7 cellular contexts compared by ENCODE assay signal in genomic region chr19:38409631-38410133, GRCh38. TPM values are rescaled to one million over a fixed set of nuclear protein-coding genes. Genes with fewer than 3 reads are reported as not detected.
DNase-seq lines count a peak whose midpoint lies in the region; ATAC-seq, FAIRE-seq and TF ChIP-seq lines count a peak whose summit lies in the region.
"Had no signal": no experiment of that assay in that cellular context is flagged by ENCODE, and none has a peak within 500 bp of the region (broad histone marks: within the 10 kb centered on the region; RNA-seq: fewer than 3 reads in every experiment).

No MANE protein-coding gene starts in this region.

- WGBS in H1 (ENCODE audit: extremely low coverage in 1 of 2, insufficient coverage in 1 of 2, insufficient read length in 1 of 2, insufficient replicate concordance in 2 of 2, low coverage in 1 of 2, low lambda C conversion rate in 2 of 2, missing lambda C conversion rate in 1 of 2), 2 experiments = 93% methylated on average over 6 of the region's 7 CpGs; no CpG with 5 or more reads in 1 of the 2 experiments

- H3K9me3 ChIP-seq in CD4-positive, alpha-beta memory T cell (ENCODE audit: control insufficient read depth in 1 of 2, low read length in 2 of 2) = no peaks in the 10 kb centered on the region
- no peaks in the 10 kb centered on the region for H3K9me3 ChIP-seq in H1 (ENCODE audit: insufficient read depth in 2 of 2, low read depth in 1 of 2, low read length in 1 of 2)
- H3K9me3 ChIP-seq: gastrocnemius medialis had no signal

- H3K23me2 ChIP-seq in H1 (ENCODE audit: low read depth, low read length) = no peaks in the 10 kb centered on the region

- no peak for TF ChIP-seq RAD21 in H1 (IDR thresholded peaks at IDR 0.05 in 1 of 2, conservative IDR thresholded peaks at IDR 0.05 in 1 of 2; ENCODE audit: low read depth in 2 of 2, low read length in 2 of 2)

- peak overlapping the region; percentile 79 for H3K23ac ChIP-seq in H1 (ENCODE audit: insufficient read length)

- POLR2A ChIA-PET in CD4-positive, alpha-beta memory T cell (lab: Charles Lee; ENCODE audit: partially characterized antibody) = interaction anchor here (1.1 kb wide), 1 partner anchor 14 kb away, joined by 3 read pairs; no protein-coding TSS in a partner anchor
- POLR2A ChIA-PET in H1 (lab: Charles Lee; ENCODE audit: partially characterized antibody) = interaction anchor here (1.6 to 1.7 kb wide), 2 partner anchors 11 to 15 kb away, joined by 4 to 5 read pairs; no protein-coding TSS in a partner anchor

- peaks cover 5 to 13% of the 10 kb centered on the region in 2 donors for H3K36me3 Mint-ChIP-seq in CD4-positive, alpha-beta memory T cell

- no peak overlapping the region for H3K18ac ChIP-seq in H1 (ENCODE audit: extremely low read depth, low read length)

- H4K5ac ChIP-seq in H1 (ENCODE audit: insufficient read length, low read depth, low read length) = no peak overlapping the region

- H3K4me1 Mint-ChIP-seq in CD4-positive, alpha-beta memory T cell = peaks cover 0 to 3% (median under 1%) of the 10 kb centered on the region in 4 donors

- no peaks in the 10 kb centered on the region for H3K27me3 ChIP-seq in CD4-positive, alpha-beta memory T cell (ENCODE audit: insufficient read depth, low read length)
- H3K27me3 ChIP-seq in H1 (replicated peaks in 1 of 4; ENCODE audit: control insufficient read depth in 3 of 4, extremely low read depth in 1 of 4, insufficient read depth in 3 of 4, low read length in 3 of 4) = peaks cover 0 to 2% (median 0%) of the 10 kb centered on the region in 4 experiments; a peak in 1 of 7 replicates
- H3K27me3 ChIP-seq: gastrocnemius medialis had no signal

- H4K8ac ChIP-seq in H1 (ENCODE audit: extremely low read depth, insufficient read depth, low read length) = no peak overlapping the region

- FAIRE-seq in H1 (lab: Jason Lieb, UNC) = no peak

- H3K9me3 Mint-ChIP-seq in CD4-positive, alpha-beta memory T cell = peaks cover 0 to 3% (median 0%) of the 10 kb centered on the region in 8 donors
- H3K9me3 Mint-ChIP-seq: CD4-positive, CD25-positive, alpha-beta regulatory T cell; naive thymus-derived CD8-positive, alpha-beta T cell had no signal

- H3K27me3 Mint-ChIP-seq in CD4-positive, alpha-beta memory T cell = no peaks in the 10 kb centered on the region
- H3K27me3 Mint-ChIP-seq: CD4-positive, CD25-positive, alpha-beta regulatory T cell; naive thymus-derived CD8-positive, alpha-beta T cell had no signal

- H3K56ac ChIP-seq in H1 (replicated peaks; ENCODE audit: insufficient read length, low read depth, low read length) = no peak overlapping the region

- peak overlapping the region in 1 of 4 experiments; percentile 11; a peak in 1 of 7 replicates for H3K9ac ChIP-seq in H1 (replicated peaks in 1 of 4; ENCODE audit: extremely low read depth in 1 of 4, low read depth in 3 of 4, low read length in 3 of 4)

- H2BK12ac ChIP-seq in H1 (ENCODE audit: low read depth, low read length) = no peak overlapping the region

- no peak overlapping the region for H2BK20ac ChIP-seq in H1 (ENCODE audit: low read length)

- no peak overlapping the region for H3K4me3 ChIP-seq in CD4-positive, alpha-beta memory T cell (ENCODE audit: low read length in 2 of 2)
- H3K4me3 ChIP-seq in H1 (ENCODE audit: extremely low read depth in 1 of 4, insufficient read depth in 2 of 4, low read depth in 3 of 4, low read length in 4 of 4) = no peak overlapping the region
- H3K4me3 ChIP-seq: gastrocnemius medialis had no signal

- no peak overlapping the region for H3K27ac ChIP-seq in CD4-positive, alpha-beta memory T cell (ENCODE audit: low read depth, low read length)
- no peak overlapping the region for H3K27ac ChIP-seq in H1 (ENCODE audit: low read depth, low read length)
- H3K27ac ChIP-seq: gastrocnemius medialis had no signal

- no peak overlapping the region for H2AFZ ChIP-seq in H1 (ENCODE audit: low read length)

- intact Hi-C loops in CD4-positive, alpha-beta memory T cell (cut with micrococcal nuclease) = no loop called here

- no peak overlapping the region for H2BK5ac ChIP-seq in H1 (ENCODE audit: low read depth, low read length)

- H2AK5ac ChIP-seq in H1 (ENCODE audit: low read depth, low read length) = peak overlapping the region; percentile 53; the same call in 1 of the 2 replicates

- H3K36me3 ChIP-seq in CD4-positive, alpha-beta memory T cell (ENCODE audit: insufficient read depth, low read length) = peaks cover 4% of the 10 kb centered on the region
- no peaks in the 10 kb centered on the region for H3K36me3 ChIP-seq in H1 (ENCODE audit: control insufficient read depth in 2 of 4, insufficient read depth in 4 of 4, low read length in 3 of 4)
- H3K36me3 ChIP-seq: gastrocnemius medialis had no signal

- no peaks in the 10 kb centered on the region; the same call in 1 of the 2 replicates for H3K79me1 ChIP-seq in H1 (ENCODE audit: low read depth, low read length)

- H2BK120ac ChIP-seq in H1 (replicated peaks; ENCODE audit: low read depth, low read length) = no peak overlapping the region

- no peak overlapping the region for H3K14ac ChIP-seq in H1 (ENCODE audit: insufficient read length)

- no peak overlapping the region for H4K91ac ChIP-seq in H1 (replicated peaks; ENCODE audit: insufficient read length, low read length)

- TF ChIP-seq EP300 in H1 (IDR thresholded peaks at IDR 0.05; ENCODE audit: borderline replicate concordance in 1 of 2, low read depth in 2 of 2, low read length in 2 of 2) = no peak

- no peak overlapping the region for H3K4me3 Mint-ChIP-seq in CD4-positive, alpha-beta memory T cell
- H3K4me3 Mint-ChIP-seq: naive thymus-derived CD8-positive, alpha-beta T cell had no signal

- H3K27ac Mint-ChIP-seq in CD4-positive, alpha-beta memory T cell = peak overlapping the region in 4 of 7 donors; percentile 17 to 88 (median 29)

- H4K20me1 ChIP-seq in H1 (replicated peaks in 1 of 2; ENCODE audit: control insufficient read depth in 1 of 2, insufficient read depth in 2 of 2, low read length in 2 of 2) = no peaks in the 10 kb centered on the region

- H3K4me2 ChIP-seq in H1 (ENCODE audit: insufficient read depth in 1 of 2, low read depth in 2 of 2, low read length in 2 of 2) = no peak overlapping the region

- peaks cover 6% of the 10 kb centered on the region for H3K4me1 ChIP-seq in CD4-positive, alpha-beta memory T cell (ENCODE audit: insufficient read depth, low read length)
- peaks cover 0 to 3% (median 0%) of the 10 kb centered on the region in 4 experiments; a peak in 1 of 7 replicates for H3K4me1 ChIP-seq in H1 (replicated peaks in 1 of 4; ENCODE audit: control insufficient read depth in 3 of 4, insufficient read depth in 4 of 4, low read length in 3 of 4)
- H3K4me1 ChIP-seq: gastrocnemius medialis had no signal

- DNase-seq in CD4-positive, alpha-beta memory T cell = no peak
- no peak for DNase-seq in H1 (ENCODE audit: low read depth in 1 of 2, low spot score in 2 of 2)
- no peak for DNase-seq in SIG-M5 treated with dmso at 0.1 percent for 504 hours (lab: John Stamatoyannopoulos, UW; ENCODE audit: unreplicated experiment)
- DNase-seq: CD4-positive, CD25-positive, alpha-beta regulatory T cell; gastrocnemius medialis; naive thymus-derived CD8-positive, alpha-beta T cell had no signal

- H3K4ac ChIP-seq in H1 (replicated peaks; ENCODE audit: insufficient read length, low read depth, low read length) = no peak overlapping the region

- CTCF ChIA-PET in CD4-positive, alpha-beta memory T cell (lab: Charles Lee; ENCODE audit: partially characterized antibody) = no interaction called here
- CTCF ChIA-PET in H1 (lab: Charles Lee; ENCODE audit: partially characterized antibody) = interaction anchor here (0.8 to 1.1 kb wide), 3 partner anchors 38 to 225 kb away, joined by 3 to 4 read pairs (median 3); no protein-coding TSS in a partner anchor

- no peak for TF ChIP-seq CTCF in H1 (IDR thresholded peaks at IDR 0.05; ENCODE audit: control extremely low read depth in 1 of 3, insufficient read depth in 1 of 3, low read depth in 1 of 3, low read length in 3 of 3)

- ATAC-seq in GM21390 (IDR thresholded peaks at IDR 0.05; ENCODE audit: unreplicated experiment) = no peak
- ATAC-seq: gastrocnemius medialis; naive thymus-derived CD8-positive, alpha-beta T cell had no signal

- no peak for TF ChIP-seq POLR2A in H1 (IDR thresholded peaks at IDR 0.05; ENCODE audit: control extremely low read depth in 1 of 2, low read depth in 2 of 2, low read length in 2 of 2)

- H2BK15ac ChIP-seq in H1 (ENCODE audit: low read length) = no peak overlapping the region

- H3K79me2 ChIP-seq in H1 (ENCODE audit: control insufficient read depth in 1 of 2, insufficient read depth in 2 of 2, low read length in 2 of 2) = no peaks in the 10 kb centered on the region

RNA-seq across cellular contexts. Expression of gene FAM98C, which starts 6.8 kb away (rescaled TPM):
- 10 to 100 TPM; 53.1 to 53.8 TPM for total RNA-seq in CD4-positive, alpha-beta memory T cell
- 10 to 100 TPM; 18.2 to 22.2 TPM for polyA plus RNA-seq in CD4-positive, alpha-beta memory T cell
- total RNA-seq in H1 (2021; fragmentation: NEBNext Ultra II Directional; extraction: Animal tissue kit (Norgen Biotek cat#: 25700)) = 4.6 and 6.1 TPM in 2 replicates
- 9.4 and 12.3 TPM in 2 replicates for polyA plus RNA-seq in H1 (2011; rRNA removed)
- polyA plus RNA-seq in H1 (2011; cell fraction: cytosol; rRNA removed) = 12.2 TPM
- polyA plus RNA-seq in H1 (2011; cell fraction: nucleus; rRNA removed) = 24.9 TPM
- 5.2 to 9.0 TPM (median 6.8 TPM) in 4 replicates for polyA plus RNA-seq in H1 (2012, experiment 1 of 2)
- 20.7 TPM for polyA plus RNA-seq in H1 (2012, experiment 2 of 2)
- 3.9 TPM for polyA plus RNA-seq in H1 (2013, experiment 1 of 2)
- polyA plus RNA-seq in H1 (2013, experiment 2 of 2) = 4.0 TPM
- polyA minus RNA-seq in H1 (2011; rRNA and poly(A)+ RNA removed) = 1.7 TPM in 2 replicates
- polyA minus RNA-seq in H1 (2011; cell fraction: cytosol; rRNA and poly(A)+ RNA removed) = 3.9 TPM
- 6.6 TPM for polyA minus RNA-seq in H1 (2011; cell fraction: nucleus; rRNA and poly(A)+ RNA removed)

RNA-seq across cellular contexts. Expression of gene RASGRP4, which starts 16.3 kb away (rescaled TPM):
- total RNA-seq in CD4-positive, alpha-beta memory T cell = under 1 TPM in 1 of 2 experiments, not detected in 1; 0.33 TPM
- polyA plus RNA-seq in CD4-positive, alpha-beta memory T cell = under 1 TPM; 0.06 to 0.31 TPM
- total RNA-seq in H1 (2021; fragmentation: NEBNext Ultra II Directional; extraction: Animal tissue kit (Norgen Biotek cat#: 25700)) = 1.9 and 2.0 TPM in 2 replicates
- polyA plus RNA-seq in H1 (2011; rRNA removed) = 3.1 and 5.7 TPM in 2 replicates
- polyA plus RNA-seq in H1 (2011; cell fraction: cytosol; rRNA removed) = 3.1 TPM
- 7.7 TPM for polyA plus RNA-seq in H1 (2011; cell fraction: nucleus; rRNA removed)
- 1.2 to 2.0 TPM (median 1.6 TPM) in 4 replicates for polyA plus RNA-seq in H1 (2012, experiment 1 of 2)
- polyA plus RNA-seq in H1 (2012, experiment 2 of 2) = 1.1 TPM
- polyA plus RNA-seq in H1 (2013, experiment 1 of 2) = 2.3 TPM
- polyA plus RNA-seq in H1 (2013, experiment 2 of 2) = 2.0 TPM
- 1.3 and 1.7 TPM in 2 replicates for polyA minus RNA-seq in H1 (2011; rRNA and poly(A)+ RNA removed)
- 1.3 TPM for polyA minus RNA-seq in H1 (2011; cell fraction: cytosol; rRNA and poly(A)+ RNA removed)
- polyA minus RNA-seq in H1 (2011; cell fraction: nucleus; rRNA and poly(A)+ RNA removed) = 1.6 TPM
- total RNA-seq: naive thymus-derived CD8-positive, alpha-beta T cell had no signal

RNA-seq across cellular contexts. Expression of gene SPRED3, which starts 21.2 kb away (rescaled TPM):
- 1 to 10 TPM; 3.0 to 3.8 TPM for total RNA-seq in CD4-positive, alpha-beta memory T cell
- polyA plus RNA-seq in CD4-positive, alpha-beta memory T cell = under 1 TPM in 1 of 2 donors, not detected in 1; 0.07 TPM
- 7.1 and 8.1 TPM in 2 replicates for total RNA-seq in H1 (2021; fragmentation: NEBNext Ultra II Directional; extraction: Animal tissue kit (Norgen Biotek cat#: 25700))
- polyA plus RNA-seq in H1 (2011; rRNA removed) = 10.3 and 13.5 TPM in 2 replicates
- polyA plus RNA-seq in H1 (2011; cell fraction: cytosol; rRNA removed) = 9.5 TPM
- 28.3 TPM for polyA plus RNA-seq in H1 (2011; cell fraction: nucleus; rRNA removed)
- 8.0 to 11.4 TPM (median 9.0 TPM) in 4 replicates for polyA plus RNA-seq in H1 (2012, experiment 1 of 2)
- 4.8 TPM for polyA plus RNA-seq in H1 (2012, experiment 2 of 2)
- polyA plus RNA-seq in H1 (2013, experiment 1 of 2) = 6.6 TPM
- polyA plus RNA-seq in H1 (2013, experiment 2 of 2) = 6.1 TPM
- polyA minus RNA-seq in H1 (2011; rRNA and poly(A)+ RNA removed) = 3.8 and 5.4 TPM in 2 replicates
- polyA minus RNA-seq in H1 (2011; cell fraction: cytosol; rRNA and poly(A)+ RNA removed) = 3.0 TPM
- polyA minus RNA-seq in H1 (2011; cell fraction: nucleus; rRNA and poly(A)+ RNA removed) = 16.1 TPM

RNA-seq across cellular contexts. Expression of gene GGN, which starts 21.8 kb away (rescaled TPM):
- total RNA-seq in CD4-positive, alpha-beta memory T cell = under 1 TPM in 1 of 2 experiments, not detected in 1; 0.15 TPM
- polyA plus RNA-seq in CD4-positive, alpha-beta memory T cell = not detected
- 1.2 and 2.7 TPM in 2 replicates for total RNA-seq in H1 (2021; fragmentation: NEBNext Ultra II Directional; extraction: Animal tissue kit (Norgen Biotek cat#: 25700))
- 0.47 and 0.69 TPM in 2 replicates for polyA plus RNA-seq in H1 (2011; rRNA removed)
- 0.44 TPM for polyA plus RNA-seq in H1 (2011; cell fraction: cytosol; rRNA removed)
- polyA plus RNA-seq in H1 (2011; cell fraction: nucleus; rRNA removed) = 1.5 TPM
- polyA plus RNA-seq in H1 (2012, experiment 1 of 2) = 0.79 to 1.6 TPM (median 1.0 TPM) in 4 replicates
- 0.25 TPM for polyA plus RNA-seq in H1 (2012, experiment 2 of 2)
- 1.4 TPM for polyA plus RNA-seq in H1 (2013, experiment 1 of 2)
- 0.77 TPM for polyA plus RNA-seq in H1 (2013, experiment 2 of 2)
- 0.06 TPM in 1 of 2 replicates, not detected in the other for polyA minus RNA-seq in H1 (2011; rRNA and poly(A)+ RNA removed)
- not detected for polyA minus RNA-seq in H1 (2011; cell fraction: cytosol; rRNA and poly(A)+ RNA removed)
- polyA minus RNA-seq in H1 (2011; cell fraction: nucleus; rRNA and poly(A)+ RNA removed) = 1.00 TPM
- total RNA-seq: naive thymus-derived CD8-positive, alpha-beta T cell had no signal
- polyA plus RNA-seq: CD4-positive, CD25-positive, alpha-beta regulatory T cell; naive thymus-derived CD8-positive, alpha-beta T cell had no signal

RNA-seq across cellular contexts. Expression of gene RYR1, which starts 23.8 kb away (rescaled TPM):
- total RNA-seq in CD4-positive, alpha-beta memory T cell = 1 to 10 TPM; 5.0 to 6.2 TPM
- under 1 TPM; 0.02 to 0.50 TPM for polyA plus RNA-seq in CD4-positive, alpha-beta memory T cell
- total RNA-seq in H1 (2021; fragmentation: NEBNext Ultra II Directional; extraction: Animal tissue kit (Norgen Biotek cat#: 25700)) = 10.7 and 11.8 TPM in 2 replicates
- polyA plus RNA-seq in H1 (2011; rRNA removed) = 5.8 and 12.3 TPM in 2 replicates
- polyA plus RNA-seq in H1 (2011; cell fraction: cytosol; rRNA removed) = 7.8 TPM
- 53.4 TPM for polyA plus RNA-seq in H1 (2011; cell fraction: nucleus; rRNA removed)
- polyA plus RNA-seq in H1 (2012, experiment 1 of 2) = 18.4 to 26.0 TPM (median 21.8 TPM) in 4 replicates
- polyA plus RNA-seq in H1 (2012, experiment 2 of 2) = 10.9 TPM
- polyA plus RNA-seq in H1 (2013, experiment 1 of 2) = 7.2 TPM
- polyA plus RNA-seq in H1 (2013, experiment 2 of 2) = 5.7 TPM
- polyA minus RNA-seq in H1 (2011; rRNA and poly(A)+ RNA removed) = 8.8 and 9.9 TPM in 2 replicates
- 6.8 TPM for polyA minus RNA-seq in H1 (2011; cell fraction: cytosol; rRNA and poly(A)+ RNA removed)
- 27.4 TPM for polyA minus RNA-seq in H1 (2011; cell fraction: nucleus; rRNA and poly(A)+ RNA removed)
